Comparison of ENCODE assay signal across 17 cellular contexts in genomic region chr3:55558316-55558715, GRCh38.
DNase-seq lines count a peak whose midpoint lies in the region; ATAC-seq and TF ChIP-seq lines count a peak whose summit lies in the region.
"Had no signal": no experiment of that assay in that cellular context is flagged by ENCODE, and none has a peak within 500 bp of the region (broad histone marks: within the 10 kb centered on the region; RNA-seq: fewer than 3 reads in every experiment).

No MANE protein-coding gene starts in this region.

- no peak overlapping the region for H3K4me3 ChIP-seq in GM23248
- H3K4me3 ChIP-seq in adipocyte (ENCODE audit: low read length), result no peak overlapping the region
- H3K4me3 ChIP-seq in CD8-positive, alpha-beta T cell (ENCODE audit: low read depth, low read length), result no peak overlapping the region
- H3K4me3 ChIP-seq: Peyer's patch had no signal

- H2AFZ ChIP-seq in GM23248, result no peak overlapping the region

- DNase-seq in AG20443 (ENCODE audit: low spot score) (peak; percentile 70), GM23248 (peak; percentile 63), adipocyte (ENCODE audit: low read depth) (peak; percentile 7), SHP77 (lab: John Stamatoyannopoulos, UW) (no peak)
- no peak for DNase-seq in CD8-positive, alpha-beta T cell
- DNase-seq: ACHN, DMS53, GOT3, NCI-H1436, NCI-H2029 treated with DMSO at 0.1 percent for 48 hours, NCI-H510A treated with DMSO at 0.1 percent for 48 hours, Peyer's patch, SIG-M5 had no signal

- H3K79me2 ChIP-seq in GM23248 (ENCODE audit: insufficient read depth), result no peaks in the 10 kb centered on the region

- H3K4me1 ChIP-seq in GM23248 (ENCODE audit: insufficient read depth), result peaks cover 9% of the 10 kb centered on the region; the same call in 1 of the 2 replicates
- peaks cover 8% of the 10 kb centered on the region for H3K4me1 ChIP-seq in adipocyte (ENCODE audit: control insufficient read depth, insufficient read depth, low read length)
- H3K4me1 ChIP-seq in CD8-positive, alpha-beta T cell (ENCODE audit: insufficient read depth, low read length), result no peaks in the 10 kb centered on the region
- H3K4me1 ChIP-seq: Peyer's patch had no signal

- TF ChIP-seq CTCF in nephron (IDR thresholded peaks at IDR 0.05; ENCODE audit: unreplicated experiment in 3 of 3), result no peak
- no peak for TF ChIP-seq CTCF in CD8-positive, alpha-beta T cell (IDR thresholded peaks at IDR 0.05)

- H3K9me2 ChIP-seq in GM23248 (ENCODE audit: insufficient read depth), result no peaks in the 10 kb centered on the region

- POLR2A ChIA-PET in CD8-positive, alpha-beta T cell (lab: Charles Lee), result no interaction called here

- no peak overlapping the region for H3K4me2 ChIP-seq in GM23248 (ENCODE audit: unreplicated experiment)

- H3K27me3 Mint-ChIP-seq in nephron (ENCODE audit: low read depth), result peaks cover 7% of the 10 kb centered on the region
- H3K27me3 Mint-ChIP-seq in CD8-positive, alpha-beta T cell (ENCODE audit: low read depth), result no peaks in the 10 kb centered on the region

- peaks cover 77% of the 10 kb centered on the region for H3K4me1 Mint-ChIP-seq in nephron
- H3K4me1 Mint-ChIP-seq in CD8-positive, alpha-beta T cell (ENCODE audit: low read depth), result no peaks in the 10 kb centered on the region

- H3K36me3 Mint-ChIP-seq in nephron (ENCODE audit: low read depth), result no peaks in the 10 kb centered on the region
- H3K36me3 Mint-ChIP-seq in CD8-positive, alpha-beta T cell, result no peaks in the 10 kb centered on the region

- ATAC-seq in CD8-positive, alpha-beta T cell, result no peak
- no peak for ATAC-seq in HG02973 (IDR thresholded peaks at IDR 0.05; ENCODE audit: unreplicated experiment)
- ATAC-seq: HepG2 had no signal

- H3K36me3 ChIP-seq in GM23248 (ENCODE audit: low read depth), result no peaks in the 10 kb centered on the region
- H3K36me3 ChIP-seq in adipocyte (ENCODE audit: control insufficient read depth, insufficient read depth, low read length, severe bottlenecking), result no peaks in the 10 kb centered on the region
- no peaks in the 10 kb centered on the region for H3K36me3 ChIP-seq in CD8-positive, alpha-beta T cell (ENCODE audit: insufficient read depth, low read length)
- H3K36me3 ChIP-seq: Peyer's patch had no signal

- H3F3A ChIP-seq in GM23248 (ENCODE audit: insufficient read depth), result peaks cover 7% of the 10 kb centered on the region

- H3K9ac ChIP-seq in GM23248 (no peak overlapping the region), adipocyte (ENCODE audit: low read length) (no peak overlapping the region)

- WGBS in GM23248 (ENCODE audit: low coverage in 1 of 2, low lambda C conversion rate in 2 of 2, missing lambda C conversion rate in 2 of 2), 2 experiments, result 20 to 24% methylated on average over 1 of the region's 1 CpG

- CTCF ChIA-PET in CD8-positive, alpha-beta T cell (lab: Charles Lee), result no interaction called here

- no peak overlapping the region for H3K4me3 Mint-ChIP-seq in nephron
- no peak overlapping the region for H3K4me3 Mint-ChIP-seq in CD8-positive, alpha-beta T cell

- H3K27ac Mint-ChIP-seq in nephron, result peak overlapping the region in 2 of 3 experiments; percentile 71 to 92
- no peak overlapping the region for H3K27ac Mint-ChIP-seq in CD8-positive, alpha-beta T cell

- H4K20me1 ChIP-seq in GM23248 (ENCODE audit: insufficient read depth), result no peaks in the 10 kb centered on the region

- H3K27me3 ChIP-seq in GM23248 (replicated peaks; ENCODE audit: insufficient read depth) (peaks cover 1% of the 10 kb centered on the region; the same call in 1 of the 2 replicates), adipocyte (replicated peaks; ENCODE audit: control insufficient read depth, insufficient read depth, low read length) (peaks cover 22% of the 10 kb centered on the region)
- no peaks in the 10 kb centered on the region for H3K27me3 ChIP-seq in CD8-positive, alpha-beta T cell (ENCODE audit: insufficient read depth, low read length)
- H3K27me3 ChIP-seq: Peyer's patch had no signal

- intact Hi-C loops in CD8-positive, alpha-beta T cell (cut with DNase I, micrococcal nuclease), result no loop called here

- no peaks in the 10 kb centered on the region for H3K9me3 Mint-ChIP-seq in nephron
- no peaks in the 10 kb centered on the region for H3K9me3 Mint-ChIP-seq in CD8-positive, alpha-beta T cell

- H3K9me3 ChIP-seq in GM23248 (ENCODE audit: low read depth) (no peaks in the 10 kb centered on the region), adipocyte (ENCODE audit: control insufficient read depth, low read length) (no peaks in the 10 kb centered on the region)
- H3K9me3 ChIP-seq in CD8-positive, alpha-beta T cell (ENCODE audit: low read length), result no peaks in the 10 kb centered on the region
- H3K9me3 ChIP-seq: Peyer's patch had no signal

- H3K27ac ChIP-seq in GM23248, result no peak overlapping the region
- no peak overlapping the region for H3K27ac ChIP-seq in CD8-positive, alpha-beta T cell (ENCODE audit: low read depth, low read length)
- H3K27ac ChIP-seq: C4-2B, Peyer's patch had no signal

- in situ Hi-C loops in GM23248 (cut with MboI), result no loop called here

Comparison
In these comparisons a context has a peak if more than half of its experiments do, and no peak if none do; other contexts are left out.
1. DNase-seq: peak in AG20443 (single experiment), GM23248 (single experiment) and adipocyte (single experiment); none in CD8-positive, alpha-beta T cell (0 of 7) and SHP77 (0 of 2).